In the genomic region with DNA sequence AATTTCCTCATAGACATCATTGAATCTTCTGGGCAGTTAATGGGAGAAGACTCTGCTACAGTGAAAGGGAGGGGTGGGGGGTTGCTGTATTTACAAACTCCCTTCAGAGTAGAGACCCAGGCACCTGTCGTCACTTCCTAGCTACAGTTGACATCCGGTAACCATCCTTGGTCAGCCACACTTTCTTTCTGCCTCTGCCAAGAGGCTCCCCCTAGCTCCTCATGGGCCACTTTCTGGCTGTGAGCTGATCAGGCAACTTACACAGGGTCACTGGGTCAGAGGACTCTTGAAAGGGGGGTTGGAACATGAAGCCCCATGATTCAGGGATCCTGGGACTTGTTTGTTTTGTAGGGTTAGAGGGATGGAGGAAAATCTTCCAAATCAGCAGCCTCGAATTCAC, we compare ENCODE assay signal across 8 cellular contexts. TPM values are rescaled to one million over a fixed set of nuclear protein-coding genes. Genes with fewer than 3 reads are reported as not detected.
A peak's percentile ranks its signal among the peaks of the same experiment; 100 is the strongest.
DNase-seq lines count a peak whose midpoint lies in the region; ATAC-seq and TF ChIP-seq lines count a peak whose summit lies in the region.

No MANE protein-coding gene starts in this region.

- H3K27ac ChIP-seq in mucosa of rectum (ENCODE audit: low read depth in 2 of 2, low read length in 2 of 2) (peak overlapping the region; percentile 96), upper lobe of right lung (peak overlapping the region; percentile 88)

- intact Hi-C loops in upper lobe of right lung (cut with DNase I): no loop called here

- DNase-seq in NCI-H510A (lab: John Stamatoyannopoulos, UW) (peak; percentile 3), upper lobe of right lung (no peak), SHP77 treated with DMSO at 0.1 percent for 48 hours (lab: John Stamatoyannopoulos, UW) (no peak), foreskin melanocyte (no peak)
- peak; percentile 27 for DNase-seq in activated naive CD4-positive, alpha-beta T cell treated with anti-CD3 and anti-CD28 coated beads, Interleukin-2, amount 50 U/mL, for 16 hours

- H3K4me3 ChIP-seq in GM08714 (ENCODE audit: low read length) (peak overlapping the region; percentile 93; the same call in 1 of the 2 replicates), mucosa of rectum (ENCODE audit: low read length in 2 of 2) (peak overlapping the region; percentile 87 to 97), upper lobe of right lung (peak overlapping the region; percentile 94)

- no peak for TF ChIP-seq CTCF in upper lobe of right lung (IDR thresholded peaks at IDR 0.05)

- peaks cover 0 to 3% of the 10 kb centered on the region in 2 donors for H3K36me3 ChIP-seq in mucosa of rectum (ENCODE audit: control insufficient read depth in 2 of 2, insufficient read depth in 2 of 2, low read length in 2 of 2)
- no peaks in the 10 kb centered on the region for H3K36me3 ChIP-seq in upper lobe of right lung

- ATAC-seq in upper lobe of right lung (no peak), HG02884 (IDR thresholded peaks at IDR 0.05; ENCODE audit: unreplicated experiment) (no peak)

- H3K9me3 ChIP-seq in mucosa of rectum (ENCODE audit: control insufficient read depth in 2 of 2, low read length in 2 of 2) (no peaks in the 10 kb centered on the region), upper lobe of right lung (no peaks in the 10 kb centered on the region)

- H3K9ac ChIP-seq in mucosa of rectum (ENCODE audit: low read depth in 1 of 2, low read length in 2 of 2): peak overlapping the region; percentile 84 to 86

- H3K4me1 ChIP-seq in mucosa of rectum (ENCODE audit: control insufficient read depth in 2 of 2, insufficient read depth in 2 of 2, low read length in 2 of 2): peaks cover 21 to 24% of the 10 kb centered on the region in 2 donors
- peaks cover 57% of the 10 kb centered on the region for H3K4me1 ChIP-seq in upper lobe of right lung

- H3K27me3 ChIP-seq in mucosa of rectum (ENCODE audit: control insufficient read depth in 2 of 2, insufficient read depth in 2 of 2, low read length in 2 of 2) (no peaks in the 10 kb centered on the region), upper lobe of right lung (no peaks in the 10 kb centered on the region)

RNA-seq across cellular contexts. Expression of gene TECPR1, which starts 1.2 kb away (rescaled TPM):
- total RNA-seq in upper lobe of right lung: 55.2 TPM

RNA-seq across cellular contexts. Expression of gene BRI3, which starts 30.7 kb away (rescaled TPM):
- 530 TPM for total RNA-seq in upper lobe of right lung

RNA-seq across cellular contexts. Expression of gene BHLHA15, which starts 39.5 kb away (rescaled TPM):
- total RNA-seq in upper lobe of right lung: 0.81 TPM

Comparison
In these comparisons a context has a peak if more than half of its experiments do, and no peak if none do; other contexts are left out.
1. DNase-seq: peak in NCI-H510A (single experiment) and activated naive CD4-positive, alpha-beta T cell treated with anti-CD3 and anti-CD28 coated beads, Interleukin-2, amount 50 U/mL, for 16 hours (single experiment); none in upper lobe of right lung (single experiment), SHP77 treated with DMSO at 0.1 percent for 48 hours (single experiment) and foreskin melanocyte (single experiment).
2. Peak in every context shown above with its lines, with median percentiles within 50 percentile points of each other: H3K4me3 ChIP-seq.